Comparison of ENCODE assay signal across 9 cellular contexts in the genomic region with DNA sequence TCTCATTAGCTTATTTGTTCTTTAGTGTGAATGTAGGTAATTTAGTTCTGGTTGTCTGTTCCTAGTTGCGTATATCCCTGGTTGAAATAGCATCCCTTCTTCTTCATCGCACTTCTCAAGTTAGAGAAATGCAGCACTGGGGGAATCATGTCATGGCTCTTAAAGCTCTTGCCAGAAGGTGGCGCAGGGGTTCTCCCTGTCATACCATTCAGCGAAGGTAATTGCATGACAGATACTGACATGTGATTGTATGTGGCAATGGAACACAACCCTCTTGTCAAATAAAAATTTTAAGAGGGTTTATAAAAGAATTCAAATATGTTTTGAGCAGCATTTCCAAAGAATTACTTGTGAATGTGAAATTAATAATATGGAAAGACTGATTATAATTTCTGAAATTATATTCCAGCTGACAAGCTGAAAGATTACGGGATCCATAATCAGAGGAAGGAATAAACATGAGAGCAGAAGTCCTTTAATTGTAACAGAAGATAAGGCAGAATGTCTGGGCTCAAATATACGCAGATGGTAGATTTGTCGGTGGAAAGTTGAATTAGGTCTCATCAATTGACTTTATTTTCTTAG.
DNase-seq lines count a peak whose midpoint lies in the region; ATAC-seq and TF ChIP-seq lines count a peak whose summit lies in the region.
"Had no signal": no experiment of that assay in that cellular context is flagged by ENCODE, and none has a peak within 500 bp of the region (broad histone marks: within the 10 kb centered on the region; RNA-seq: fewer than 3 reads in every experiment).

No MANE protein-coding gene starts in this region.

- H3K36me3 ChIP-seq in suprapubic skin, result no peaks in the 10 kb centered on the region

- H3K4me1 ChIP-seq in suprapubic skin, result no peaks in the 10 kb centered on the region

- DNase-seq in AG04449 (ENCODE audit: low read depth, low spot score), result peak; percentile 16
- DNase-seq in NCI-H1417 (lab: John Stamatoyannopoulos, UW), result peak; percentile 60 to 93 (median 74)
- peak; percentile 4 for DNase-seq in T follicular helper cell (ENCODE audit: low read depth)
- peak; percentile 59 to 67 for DNase-seq in dermis microvascular lymphatic vessel endothelial cell (ENCODE audit: low read depth in 2 of 2)
- DNase-seq in lung microvascular endothelial cell (ENCODE audit: low read depth in 2 of 2), result peak; percentile 57 to 83
- DNase-seq in suprapubic skin (ENCODE audit: low spot score in 2 of 2), result peak in 1 of 2 donors; percentile 73

- H3K27ac ChIP-seq in suprapubic skin, result no peak overlapping the region
- H3K27ac ChIP-seq: skin epidermis had no signal

- ATAC-seq in GM18505 (IDR thresholded peaks at IDR 0.05; ENCODE audit: unreplicated experiment) (peak; percentile 95), HG02884 (IDR thresholded peaks at IDR 0.05; ENCODE audit: unreplicated experiment) (peak; percentile 95)

- POLR2A ChIA-PET in AG04449 (lab: Yijun Ruan, JAX), result no interaction called here

- CTCF ChIA-PET in AG04449 (lab: Yijun Ruan, JAX), result interaction anchor here (0.5 to 4.7 kb wide), 16 partner anchors 9 to 1624 kb away, joined by 3 to 116 read pairs (median 5); no protein-coding TSS in a partner anchor

- no peak for TF ChIP-seq EP300 in suprapubic skin (IDR thresholded peaks at IDR 0.05)

- 43% methylated on average over 7 of the region's 7 CpGs for WGBS in suprapubic skin

- peak; percentile 81 for TF ChIP-seq CTCF in AG04449 (IDR thresholded peaks at IDR 0.05; ENCODE audit: insufficient read depth, low read length, missing control alignments)
- peak; percentile 47 to 54 for TF ChIP-seq CTCF in suprapubic skin (IDR thresholded peaks at IDR 0.05)

- H3K4me3 ChIP-seq in AG04449 (ENCODE audit: low read depth, low read length) (no peak overlapping the region), suprapubic skin (no peak overlapping the region)
- H3K4me3 ChIP-seq: skin epidermis had no signal

- no peak for TF ChIP-seq POLR2A in GM18505 (IDR thresholded peaks at IDR 0.05; ENCODE audit: borderline replicate concordance, extremely low read depth, insufficient read depth, insufficient read length)
- no peak for TF ChIP-seq POLR2A in suprapubic skin (IDR thresholded peaks at IDR 0.05)

- H3K27me3 ChIP-seq in suprapubic skin, result no peaks in the 10 kb centered on the region

- no peaks in the 10 kb centered on the region for H3K9me3 ChIP-seq in suprapubic skin
